ENCODE assay signal across 19 cellular contexts in genomic region chr12:68476786-68477185, GRCh38.
"Had no signal": no experiment of that assay in that cellular context is flagged by ENCODE, and none has a peak within 500 bp of the region (broad histone marks: within the 10 kb centered on the region; RNA-seq: fewer than 3 reads in every experiment).

No MANE protein-coding gene starts in this region.

- H3K4me3 ChIP-seq: MG63 had no signal

- H3K4me3 Mint-ChIP-seq: IgD-negative memory B cell, T-cell had no signal

- H3K27me3 ChIP-seq: MG63 had no signal

- ATAC-seq: T-cell had no signal

- H3K27ac Mint-ChIP-seq: IgD-negative memory B cell, T-cell had no signal

- DNase-seq: KBM-7, MG63, NCI-H1092 treated with DMSO at 0.1 percent for 48 hours, NCI-H1436, NCI-H187, NCI-H2029, NCI-H2081 treated with DMSO at 0.1 percent for 48 hours, NCI-H2171, NCI-H446, NCI-H510A, NCI-H524 treated with DMSO at 0.1 percent for 48 hours, NCI-H69, NCI-H774, SHP77, SK-N-SH, SW 1271, T-cell had no signal

- H3K36me3 ChIP-seq: MG63 had no signal

- H3K36me3 Mint-ChIP-seq: IgD-negative memory B cell had no signal

- H3K27me3 Mint-ChIP-seq: IgD-negative memory B cell, T-cell had no signal

- H3K9ac ChIP-seq: SK-N-SH had no signal

- H3K9me3 ChIP-seq: MG63, SK-N-SH had no signal

- H3K4me2 ChIP-seq: SK-N-SH had no signal

- H3K27ac ChIP-seq: RWPE1 had no signal
